19 cellular contexts compared by ENCODE assay signal in genomic region chr13:45989607-45990006, GRCh38.
A peak's percentile ranks its signal among the peaks of the same experiment; 100 is the strongest.
DNase-seq lines count a peak whose midpoint lies in the region; ATAC-seq and TF ChIP-seq lines count a peak whose summit lies in the region.
"Had no signal": no experiment of that assay in that cellular context is flagged by ENCODE, and none has a peak within 500 bp of the region (broad histone marks: within the 10 kb centered on the region; RNA-seq: fewer than 3 reads in every experiment).

No MANE protein-coding gene starts in this region.

- H3K27ac ChIP-seq in left ventricle myocardium inferior (replicated peaks) (no peak overlapping the region), neuronal stem cell (replicated peaks; ENCODE audit: low read length) (no peak overlapping the region)
- H3K27ac ChIP-seq: body of pancreas, psoas muscle had no signal

- H3K4ac ChIP-seq in neuronal stem cell (ENCODE audit: low read length) = no peak overlapping the region

- no peak overlapping the region for H2AK5ac ChIP-seq in neuronal stem cell (ENCODE audit: low read depth, low read length)

- intact Hi-C loops in Right ventricle myocardium superior (cut with DNase I) (no loop called here), left ventricle myocardium inferior (cut with micrococcal nuclease) (no loop called here)

- TF ChIP-seq CTCF in left ventricle myocardium inferior (IDR thresholded peaks at IDR 0.05; ENCODE audit: borderline replicate concordance) (no peak), cardiac fibroblast (IDR thresholded peaks at IDR 0.05; ENCODE audit: low read depth, low read length) (no peak)

- H3K27me3 ChIP-seq in left ventricle myocardium inferior (ENCODE audit: low read depth) = no peaks in the 10 kb centered on the region
- H3K27me3 ChIP-seq in neuronal stem cell (ENCODE audit: control insufficient read depth in 3 of 3, insufficient read depth in 3 of 3, low read depth in 1 of 3, low read length in 3 of 3) = no peaks in the 10 kb centered on the region
- H3K27me3 ChIP-seq: body of pancreas had no signal

- no peak overlapping the region for H2BK120ac ChIP-seq in neuronal stem cell (ENCODE audit: low read depth, low read length)

- H3K36me3 ChIP-seq in left ventricle myocardium inferior (peaks cover 46% of the 10 kb centered on the region), neuronal stem cell (replicated peaks in 1 of 2; ENCODE audit: control insufficient read depth in 2 of 2, insufficient read depth in 2 of 2, low read length in 2 of 2) (peaks cover 14 to 77% of the 10 kb centered on the region in 2 donors)

- H3K4me1 ChIP-seq in left ventricle myocardium inferior = peaks cover 22% of the 10 kb centered on the region
- no peaks in the 10 kb centered on the region for H3K4me1 ChIP-seq in neuronal stem cell (ENCODE audit: control insufficient read depth in 2 of 2, insufficient read depth in 1 of 2, low read depth in 1 of 2, low read length in 2 of 2)

- no peak overlapping the region for H3K18ac ChIP-seq in neuronal stem cell (ENCODE audit: low read length)

- no peak overlapping the region for H4K91ac ChIP-seq in neuronal stem cell (ENCODE audit: low read depth, low read length, poor library complexity)

- H2BK15ac ChIP-seq in neuronal stem cell (ENCODE audit: low read length) = no peak overlapping the region

- no peak overlapping the region for H3K4me2 ChIP-seq in neuronal stem cell (ENCODE audit: insufficient read depth, low read length, poor library complexity, severe bottlenecking)

- no peak overlapping the region for H2BK5ac ChIP-seq in neuronal stem cell (ENCODE audit: low read length)

- H3K23ac ChIP-seq in neuronal stem cell (ENCODE audit: low read depth, low read length, poor library complexity) = no peak overlapping the region

- H3K14ac ChIP-seq in neuronal stem cell (ENCODE audit: low read length) = no peak overlapping the region

- DNase-seq in Right ventricle myocardium superior = no peak
- no peak for DNase-seq in left ventricle myocardium inferior
- peak; percentile 74 to 83 for DNase-seq in cardiac fibroblast (ENCODE audit: low read depth in 2 of 2)
- peak; percentile 26 for DNase-seq in kidney glomerular epithelial cell (lab: John Stamatoyannopoulos, UW)
- DNase-seq in neuronal stem cell (ENCODE audit: low spot score) = no peak
- DNase-seq in KG1 (lab: John Stamatoyannopoulos, UW) = no peak
- no peak for DNase-seq in activated naive CD4-positive, alpha-beta T cell treated with Interleukin-2 at 50 U/mL for 16 hours
- DNase-seq in NCI-H2029 (lab: John Stamatoyannopoulos, UW) = no peak
- DNase-seq: activated CD8-positive, alpha-beta T cell treated with anti-CD3 and anti-CD28 coated beads, Interleukin-2, amount 10 ng/mL, durations not matched to agents 7 days and 5 days; body of pancreas; effector CD8-positive, alpha-beta T cell; GF-D8; head of caudate nucleus; NCI-H187 treated with DMSO at 0.1 percent for 48 hours; psoas muscle; substantia nigra; SW 1271 had no signal

- no peak overlapping the region for H2AFZ ChIP-seq in neuronal stem cell (ENCODE audit: low read length)

- ATAC-seq in Right ventricle myocardium superior (ENCODE audit: poor library complexity) = peak; percentile 41
- ATAC-seq: activated CD8-positive, alpha-beta T cell treated with anti-CD3 and anti-CD28 coated beads, Interleukin-2, amount 10 ng/mL, durations not matched to agents 7 days and 5 days; activated T-helper 17 cell treated with anti-CD3 and anti-CD28 coated beads, Interleukin-2, amount 50 U/mL, for 72 hours; body of pancreas; Panc1; psoas muscle had no signal

- no peaks in the 10 kb centered on the region for H3K79me1 ChIP-seq in neuronal stem cell (ENCODE audit: low read depth, low read length)

- H2BK12ac ChIP-seq in neuronal stem cell (ENCODE audit: low read length) = no peak overlapping the region

- no peak overlapping the region for H3K4me3 ChIP-seq in left ventricle myocardium inferior
- H3K4me3 ChIP-seq in cardiac fibroblast (replicated peaks in 1 of 2; ENCODE audit: low read depth in 2 of 2, low read length in 2 of 2) = no peak overlapping the region
- no peak overlapping the region for H3K4me3 ChIP-seq in neuronal stem cell (ENCODE audit: low read length in 2 of 2)
- H3K4me3 ChIP-seq: body of pancreas, psoas muscle had no signal

- H4K8ac ChIP-seq in neuronal stem cell (ENCODE audit: low read depth, low read length) = no peak overlapping the region

- H3K9ac ChIP-seq in neuronal stem cell (ENCODE audit: low read depth, low read length, poor library complexity) = no peak overlapping the region

- H3K9me3 ChIP-seq in left ventricle myocardium inferior (replicated peaks) (no peaks in the 10 kb centered on the region), neuronal stem cell (replicated peaks in 1 of 2; ENCODE audit: control insufficient read depth in 2 of 2, insufficient read depth in 1 of 2, low read depth in 1 of 2, low read length in 2 of 2) (peaks cover 0 to 2% of the 10 kb centered on the region in 2 donors)
- H3K9me3 ChIP-seq: body of pancreas, psoas muscle had no signal

Comparison
In these comparisons a context has a peak if more than half of its experiments do, and no peak if none do; other contexts are left out.
1. DNase-seq: peak in cardiac fibroblast (2 of 2) and kidney glomerular epithelial cell (single experiment); none in Right ventricle myocardium superior (single experiment), left ventricle myocardium inferior (single experiment), neuronal stem cell (single experiment), KG1 (single experiment), activated naive CD4-positive, alpha-beta T cell treated with Interleukin-2 at 50 U/mL for 16 hours (single experiment) and NCI-H2029 (single experiment).